ENCODE assay signal across 27 cellular contexts in the genomic region with DNA sequence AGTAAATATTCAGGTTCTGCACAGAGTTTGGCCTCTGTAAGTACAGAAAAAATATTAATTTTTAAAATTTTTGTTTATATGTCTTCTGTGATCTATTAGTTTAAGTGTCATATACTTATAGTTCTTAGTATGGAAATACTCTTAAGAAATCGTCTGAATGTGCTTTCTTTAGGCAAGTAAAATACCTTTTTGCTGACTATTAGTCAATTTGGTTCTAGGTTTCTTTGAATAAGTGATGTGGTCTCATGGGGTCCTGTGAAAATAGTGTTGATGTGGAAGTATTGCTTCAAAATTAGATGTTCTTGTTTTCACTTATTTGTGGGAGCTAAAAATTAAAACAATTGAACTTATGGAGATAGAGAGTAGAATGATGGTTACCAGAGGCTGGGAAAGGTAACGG. TPM values are rescaled to one million over a fixed set of nuclear protein-coding genes. Genes with fewer than 3 reads are reported as not detected.
A peak's percentile ranks its signal among the peaks of the same experiment; 100 is the strongest.
DNase-seq lines count a peak whose midpoint lies in the region; ATAC-seq, FAIRE-seq and TF ChIP-seq lines count a peak whose summit lies in the region.
"Had no signal": no experiment of that assay in that cellular context is flagged by ENCODE, and none has a peak within 500 bp of the region (broad histone marks: within the 10 kb centered on the region; RNA-seq: fewer than 3 reads in every experiment).

No MANE protein-coding gene starts in this region.

- no peak overlapping the region for H3K18ac ChIP-seq in IMR-90 (ENCODE audit: low read depth, low read length)

- no peak overlapping the region for H4K8ac ChIP-seq in IMR-90 (ENCODE audit: low read depth in 2 of 2, low read length in 2 of 2)

- peaks cover 7% of the 10 kb centered on the region; the same call in 1 of the 3 replicates for H3K4me1 ChIP-seq in A549
- peaks cover 1% of the 10 kb centered on the region; the same call in 1 of the 2 replicates for H3K4me1 ChIP-seq in IMR-90 (ENCODE audit: control insufficient read depth, insufficient read depth, low read length)
- no peaks in the 10 kb centered on the region for H3K4me1 ChIP-seq in K562 (replicated peaks in 1 of 2; ENCODE audit: control insufficient read depth in 2 of 2, insufficient read depth in 2 of 2, low read length in 2 of 2)
- H3K4me1 ChIP-seq: BE2C, BLaER1 had no signal

- H2BK15ac ChIP-seq in IMR-90 (ENCODE audit: low read depth, low read length), result no peak overlapping the region

- H3K36me3 Mint-ChIP-seq in activated CD4-positive, alpha-beta T cell treated with anti-CD3 and anti-CD28 coated beads for 36 hours (ENCODE audit: low read depth), result peaks cover 15% of the 10 kb centered on the region
- peaks cover 31% of the 10 kb centered on the region for H3K36me3 Mint-ChIP-seq in activated CD8-positive, alpha-beta T cell treated with anti-CD3 and anti-CD28 coated beads, Interleukin-2, amount 10 ng/mL, durations not matched to agents 7 days and 5 days (ENCODE audit: low read depth)

- H3K27ac ChIP-seq in A549 (no peak overlapping the region), IMR-90 (ENCODE audit: insufficient read depth, low read length) (no peak overlapping the region), K562 (ENCODE audit: extremely low read depth, low read depth, low read length) (no peak overlapping the region)
- H3K27ac ChIP-seq: BLaER1 had no signal

- no peaks in the 10 kb centered on the region for H3K9me3 Mint-ChIP-seq in activated CD4-positive, alpha-beta T cell treated with anti-CD3 and anti-CD28 coated beads for 36 hours (ENCODE audit: low read depth)
- H3K9me3 Mint-ChIP-seq in activated CD8-positive, alpha-beta T cell treated with anti-CD3 and anti-CD28 coated beads, Interleukin-2, amount 10 ng/mL, durations not matched to agents 7 days and 5 days (ENCODE audit: insufficient read depth), result no peaks in the 10 kb centered on the region
- H3K9me3 Mint-ChIP-seq: CD14-positive monocyte; CD4-positive, alpha-beta memory T cell; CD4-positive, CD25-positive, alpha-beta regulatory T cell; CD8-positive, alpha-beta memory T cell had no signal

- no peak for ATAC-seq in activated CD4-positive, alpha-beta T cell treated with anti-CD3 and anti-CD28 coated beads for 36 hours
- ATAC-seq in A549 (no peak), IMR-90 (ENCODE audit: low read depth) (no peak), K562 (no peak)
- ATAC-seq in activated CD8-positive, alpha-beta T cell treated with anti-CD3 and anti-CD28 coated beads, Interleukin-2, amount 10 ng/mL, durations not matched to agents 7 days and 5 days, result no peak
- ATAC-seq: GM12878 had no signal

- no peak for FAIRE-seq in A549 (lab: Jason Lieb, UNC)
- FAIRE-seq in K562 (lab: Jason Lieb, UNC), result no peak
- FAIRE-seq: GM12878, GM12892, GM18507 had no signal

- dilution Hi-C loops in IMR-90 (cut with HindIII; ENCODE audit: low sequenced_read_pairs, unreplicated experiment), result no loop called here

- TF ChIP-seq CTCF in A549 (IDR thresholded peaks at IDR 0.05) (no peak), IMR-90 (conservative IDR thresholded peaks at IDR 0.05; ENCODE audit: low read depth, low read length) (no peak), K562 (IDR thresholded peaks at IDR 0.05 in 2 of 3, conservative IDR thresholded peaks at IDR 0.05 in 1 of 3; ENCODE audit: insufficient read depth in 2 of 3, low read depth in 1 of 3, low read length in 3 of 3) (no peak)

- H3K9me3 ChIP-seq in A549 (no peaks in the 10 kb centered on the region), IMR-90 (ENCODE audit: control insufficient read depth, insufficient read depth, low read length) (no peaks in the 10 kb centered on the region), K562 (replicated peaks; ENCODE audit: control insufficient read depth, insufficient read depth, low read depth, low read length) (no peaks in the 10 kb centered on the region)
- H3K9me3 ChIP-seq: BE2C, BLaER1 had no signal

- TF ChIP-seq RAD21 in A549 (conservative IDR thresholded peaks at IDR 0.05 in 1 of 2, IDR thresholded peaks at IDR 0.05 in 1 of 2) (no peak), IMR-90 (IDR thresholded peaks at IDR 0.05; ENCODE audit: low read length) (no peak), K562 (CRISPR knock-in tag; conservative IDR thresholded peaks at IDR 0.05 in 1 of 2, IDR thresholded peaks at IDR 0.05 in 1 of 2) (no peak)

- H3K9ac ChIP-seq in IMR-90 (ENCODE audit: low read depth, low read length) (no peak overlapping the region), K562 (ENCODE audit: insufficient read depth in 1 of 2, low read depth in 2 of 2, low read length in 2 of 2) (no peak overlapping the region)
- H3K9ac ChIP-seq: BLaER1 had no signal

- no peak overlapping the region for H3K56ac ChIP-seq in IMR-90 (ENCODE audit: extremely low read depth, insufficient read depth, low read length)

- CTCF ChIA-PET in activated CD4-positive, alpha-beta T cell treated with anti-CD3 and anti-CD28 coated beads for 36 hours (lab: Charles Lee), result no interaction called here
- CTCF ChIA-PET in A549 (lab: Yijun Ruan, JAX) (no interaction called here), IMR-90 (lab: Yijun Ruan, JAX) (no interaction called here), K562 (lab: Yijun Ruan, JAX; ENCODE audit: low intra/inter-chr PET ratio) (no interaction called here)
- CTCF ChIA-PET in activated CD8-positive, alpha-beta T cell treated with anti-CD3 and anti-CD28 coated beads, Interleukin-2, amount 10 ng/mL, durations not matched to agents 7 days and 5 days (lab: Charles Lee), result no interaction called here

- H3K36me3 ChIP-seq in IMR-90 (ENCODE audit: control insufficient read depth, insufficient read depth, low read length) (peaks cover 21% of the 10 kb centered on the region), K562 (ENCODE audit: control insufficient read depth, insufficient read depth, low read length) (peaks cover 21% of the 10 kb centered on the region; the same call in 2 of the 3 replicates)
- H3K36me3 ChIP-seq: BE2C had no signal

- 65% methylated on average over 2 of the region's 2 CpGs for WGBS in A549 (ENCODE audit: missing lambda C conversion rate)
- no CpG with 5 or more reads among the region's 2 CpGs for WGBS in IMR-90 (ENCODE audit: extremely low coverage in 2 of 2, insufficient read length in 1 of 2), 2 experiments
- 59% methylated on average over 2 of the region's 2 CpGs for WGBS in K562 (ENCODE audit: insufficient coverage, low coverage, missing lambda C conversion rate)

- H3K4me2 ChIP-seq in A549 (no peak overlapping the region), IMR-90 (ENCODE audit: low read depth, low read length) (no peak overlapping the region), K562 (ENCODE audit: insufficient read depth, low read length) (no peak overlapping the region)
- H3K4me2 ChIP-seq: BLaER1 had no signal

- no peak overlapping the region for H2BK120ac ChIP-seq in IMR-90 (ENCODE audit: low read depth, low read length)

- no peak overlapping the region for H4K91ac ChIP-seq in IMR-90 (ENCODE audit: insufficient read depth, low read depth, low read length)

- H3K4ac ChIP-seq in IMR-90 (ENCODE audit: low read depth, low read length), result no peak overlapping the region

- peak overlapping the region; percentile 19 for H3K27ac Mint-ChIP-seq in activated CD4-positive, alpha-beta T cell treated with anti-CD3 and anti-CD28 coated beads for 36 hours
- H3K27ac Mint-ChIP-seq in activated CD8-positive, alpha-beta T cell treated with anti-CD3 and anti-CD28 coated beads, Interleukin-2, amount 10 ng/mL, durations not matched to agents 7 days and 5 days, result no peak overlapping the region
- H3K27ac Mint-ChIP-seq: CD4-positive, CD25-positive, alpha-beta regulatory T cell had no signal

- H3K4me3 ChIP-seq in A549 (no peak overlapping the region), IMR-90 (ENCODE audit: insufficient read depth, low read depth, low read length) (no peak overlapping the region), K562 (no peak overlapping the region)
- H3K4me3 ChIP-seq: BLaER1, GM12878 had no signal

- in situ Hi-C loops in IMR-90 (cut with MboI; ENCODE audit: low sequenced_read_pairs), result loop anchor here (25.0 kb wide), 1 partner anchor 309 kb away; no protein-coding TSS in a partner anchor
- in situ Hi-C loops in K562 (cut with MboI), result no loop called here

- TF ChIP-seq EP300 in A549 (IDR thresholded peaks at IDR 0.05) (no peak), K562 (IDR thresholded peaks at IDR 0.05; ENCODE audit: low read length) (no peak)

- no peak overlapping the region for H3K4me3 Mint-ChIP-seq in activated CD4-positive, alpha-beta T cell treated with anti-CD3 and anti-CD28 coated beads for 36 hours
- H3K4me3 Mint-ChIP-seq in activated CD8-positive, alpha-beta T cell treated with anti-CD3 and anti-CD28 coated beads, Interleukin-2, amount 10 ng/mL, durations not matched to agents 7 days and 5 days, result no peak overlapping the region
- H3K4me3 Mint-ChIP-seq: CD14-positive monocyte; CD4-positive, alpha-beta memory T cell; CD4-positive, CD25-positive, alpha-beta regulatory T cell; CD8-positive, alpha-beta memory T cell had no signal

- no peak for DNase-seq in activated CD4-positive, alpha-beta T cell treated with anti-CD3 and anti-CD28 coated beads for 36 hours
- no peak for DNase-seq in activated CD4-positive, alpha-beta T cell treated with anti-CD3 and anti-CD28 coated beads, Interleukin-2, amount 50 U/mL, for 4 hours
- DNase-seq in A549 (ENCODE audit: low read depth in 1 of 2, low spot score in 1 of 2) (no peak), IMR-90 (no peak), K562 (ENCODE audit: extremely low read depth in 1 of 4, low spot score in 3 of 4) (no peak), activated gamma-delta T cell treated with Interleukin-2 at 50 U/mL for 16 hours (no peak), AML-193 (lab: John Stamatoyannopoulos, UW) (no peak)
- no peak for DNase-seq in activated CD8-positive, alpha-beta T cell treated with anti-CD3 and anti-CD28 coated beads, Interleukin-2, amount 10 ng/mL, durations not matched to agents 7 days and 5 days
- DNase-seq: 8988T; BE2C; C1 segment of cervical spinal cord; CD4-positive, alpha-beta memory T cell; CD4-positive, CD25-positive, alpha-beta regulatory T cell; CD8-positive, alpha-beta memory T cell; COR-L47; DMS 273 treated with DMSO at 0.1 percent for 48 hours; DMS153; DMS53; DMS79; DND-41; EL; GDM1 had no signal

- H3K79me2 ChIP-seq in K562 (ENCODE audit: control insufficient read depth, insufficient read depth, low read length), result no peaks in the 10 kb centered on the region

- no peak overlapping the region for H2AFZ ChIP-seq in IMR-90 (replicated peaks; ENCODE audit: low read length, poor library complexity)
- H2AFZ ChIP-seq in K562 (ENCODE audit: low read depth, low read length), result no peak overlapping the region

- POLR2A ChIA-PET in activated CD4-positive, alpha-beta T cell treated with anti-CD3 and anti-CD28 coated beads for 36 hours (lab: Charles Lee), result no interaction called here
- POLR2A ChIA-PET in A549 (lab: Yijun Ruan, JAX) (no interaction called here), IMR-90 (lab: Charles Lee; ENCODE audit: unreplicated experiment) (interaction anchor here (0.6 kb wide), 1 partner anchor 54 kb away, joined by 3 read pairs; no protein-coding TSS in a partner anchor), K562 (lab: Yijun Ruan, JAX) (no interaction called here)
- POLR2A ChIA-PET in activated CD8-positive, alpha-beta T cell treated with anti-CD3 and anti-CD28 coated beads, Interleukin-2, amount 10 ng/mL, durations not matched to agents 7 days and 5 days (lab: Charles Lee), result no interaction called here

- peaks cover 2% of the 10 kb centered on the region for H3K4me1 Mint-ChIP-seq in activated CD4-positive, alpha-beta T cell treated with anti-CD3 and anti-CD28 coated beads for 36 hours
- H3K4me1 Mint-ChIP-seq in activated CD8-positive, alpha-beta T cell treated with anti-CD3 and anti-CD28 coated beads, Interleukin-2, amount 10 ng/mL, durations not matched to agents 7 days and 5 days (ENCODE audit: low read depth), result no peaks in the 10 kb centered on the region

- H3K79me1 ChIP-seq in IMR-90 (ENCODE audit: low read depth in 1 of 2, low read length in 2 of 2), result peaks cover 5 to 12% of the 10 kb centered on the region in 2 experiments

- H3K27me3 Mint-ChIP-seq in activated CD4-positive, alpha-beta T cell treated with anti-CD3 and anti-CD28 coated beads for 36 hours, result no peaks in the 10 kb centered on the region
- no peaks in the 10 kb centered on the region for H3K27me3 Mint-ChIP-seq in activated CD8-positive, alpha-beta T cell treated with anti-CD3 and anti-CD28 coated beads, Interleukin-2, amount 10 ng/mL, durations not matched to agents 7 days and 5 days (ENCODE audit: low read depth)
- H3K27me3 Mint-ChIP-seq: CD4-positive, alpha-beta memory T cell; CD4-positive, CD25-positive, alpha-beta regulatory T cell; CD8-positive, alpha-beta memory T cell had no signal

- no peak overlapping the region for H3K14ac ChIP-seq in IMR-90 (replicated peaks; ENCODE audit: low read depth, low read length)

- H3K27me3 ChIP-seq in IMR-90 (ENCODE audit: control insufficient read depth, insufficient read depth, low read length) (no peaks in the 10 kb centered on the region), K562 (ENCODE audit: control insufficient read depth in 2 of 2, insufficient read depth in 2 of 2, low read length in 2 of 2) (no peaks in the 10 kb centered on the region)
- H3K27me3 ChIP-seq: BE2C, BLaER1 had no signal

- TF ChIP-seq POLR2A in A549 (IDR thresholded peaks at IDR 0.05; ENCODE audit: low read length) (no peak), IMR-90 (IDR thresholded peaks at IDR 0.05; ENCODE audit: low read depth, low read length) (no peak), K562 (conservative IDR thresholded peaks at IDR 0.05) (no peak)

- H3K9me1 ChIP-seq in IMR-90 (ENCODE audit: insufficient read depth, low read length), result no peaks in the 10 kb centered on the region
- H3K9me1 ChIP-seq in K562 (ENCODE audit: control insufficient read depth, insufficient read depth, low read length), result no peaks in the 10 kb centered on the region

- H2BK20ac ChIP-seq in IMR-90 (ENCODE audit: low read depth, low read length), result no peak overlapping the region

- no peak overlapping the region for H2AK9ac ChIP-seq in IMR-90 (replicated peaks; ENCODE audit: low read depth, low read length, poor library complexity)

- H2BK5ac ChIP-seq in IMR-90 (ENCODE audit: low read depth, low read length, poor library complexity, severe bottlenecking), result no peak overlapping the region

- no peak overlapping the region for H2AK5ac ChIP-seq in IMR-90 (ENCODE audit: low read depth, low read length)

- H4K5ac ChIP-seq in IMR-90 (ENCODE audit: low read depth, low read length), result no peak overlapping the region

- no peak overlapping the region for H3K23ac ChIP-seq in IMR-90 (ENCODE audit: low read depth, low read length)

- H4K20me1 ChIP-seq in IMR-90 (ENCODE audit: insufficient read depth, low read length) (no peaks in the 10 kb centered on the region), K562 (replicated peaks; ENCODE audit: control insufficient read depth, insufficient read depth, low read length) (no peaks in the 10 kb centered on the region)

- intact Hi-C loops in activated CD4-positive, alpha-beta T cell treated with anti-CD3 and anti-CD28 coated beads for 36 hours (cut with DNase I, micrococcal nuclease), result no loop called here
- intact Hi-C loops in IMR-90 (cut with micrococcal nuclease) (no loop called here), K562 (cut with micrococcal nuclease) (no loop called here)

- BruUV-seq in IMR-90 (replicated peaks; lab: Mats Ljungman, UMichigan), result no TSS peak
- no TSS peak for BruUV-seq in K562 (replicated peaks; lab: Mats Ljungman, UMichigan)

RNA-seq across cellular contexts. Expression of a gene that starts 23.9 kb away (rescaled TPM):
- 1 to 10 TPM; 7.2 to 9.0 TPM for total RNA-seq in activated CD4-positive, alpha-beta T cell treated with anti-CD3 and anti-CD28 coated beads for 36 hours
- polyA plus RNA-seq in A549 (2011; rRNA removed), result 7.4 and 8.2 TPM in 2 replicates
- 1.3 and 1.7 TPM in 2 replicates for polyA plus RNA-seq in A549 (2012; cell fraction: cytosol; rRNA removed)
- polyA plus RNA-seq in A549 (2012; cell fraction: nucleus; rRNA removed), result 0.88 and 1.2 TPM in 2 replicates
- 6.1 to 6.5 TPM (median 6.2 TPM) in 3 replicates for polyA plus RNA-seq in A549 (2017; fragmentation: RNase III; extraction: RNeasy Plus Mini Kit Qiagen cat#74134 plus additional on column Dnase treatment)
- 5.9 and 6.1 TPM in 2 replicates for polyA minus RNA-seq in A549 (2011; rRNA and poly(A)+ RNA removed)
- total RNA-seq in IMR-90 (2012; rRNA removed), result 16.3 and 21.4 TPM in 2 replicates
- polyA plus RNA-seq in IMR-90 (2012; rRNA removed), result 3.9 and 5.7 TPM in 2 replicates
- 0.84 and 1.6 TPM in 2 replicates for polyA plus RNA-seq in IMR-90 (2012; cell fraction: cytosol; rRNA removed)
- polyA plus RNA-seq in IMR-90 (2012; cell fraction: nucleus; rRNA removed; ENCODE audit: low replicate concordance), result 0.77 and 4.0 TPM in 2 replicates
- total RNA-seq in K562 (2011; cell fraction: chromatin; rRNA removed; ENCODE audit: low replicate concordance), result 9.2 and 21.8 TPM in 2 replicates
- total RNA-seq in K562 (2011; cell fraction: nucleolus; rRNA removed), result 5.7 and 6.7 TPM in 2 replicates
- 12.9 and 23.4 TPM in 2 replicates for total RNA-seq in K562 (2011; cell fraction: nucleoplasm; rRNA removed)
- 1.7 and 2.9 TPM in 2 replicates for total RNA-seq in K562 (2014; rRNA removed)
- total RNA-seq in K562 (2014; rRNA removed; fragmentation: Illumina TruSeq; extraction: Trizol), result 5.1 and 6.1 TPM in 2 replicates
- total RNA-seq in K562 (2015; rRNA removed; fragmentation: Illumina TruSeq; extraction: Trizol), result 4.5 and 5.0 TPM in 2 replicates
- 4.0 and 4.4 TPM in 2 replicates for total RNA-seq in K562 (2021)
- 3.5 and 3.6 TPM in 2 replicates for polyA plus RNA-seq in K562 (2011; rRNA removed)
- 0.60 and 1.3 TPM in 2 replicates for polyA plus RNA-seq in K562 (2011; cell fraction: cytosol; rRNA removed)
- 2.5 and 3.0 TPM in 2 replicates for polyA plus RNA-seq in K562 (2011; cell fraction: nucleus; rRNA removed)
- polyA plus RNA-seq in K562 (2012), result 1.7 and 2.4 TPM in 2 replicates
- 2.4 and 2.8 TPM in 2 replicates for polyA plus RNA-seq in K562 (2014; fragmentation: Illumina TruSeq; extraction: Trizol)
- 1 to 10 TPM; 1.6 to 1.8 TPM for polyA plus RNA-seq in K562 (2014; fragmentation: Nextera tagmentation; extraction: Ambion mirVana)
- 2.9 and 3.1 TPM in 2 replicates for polyA plus RNA-seq in K562 (2014; rRNA removed)
- 8.2 and 10.7 TPM in 2 replicates for polyA minus RNA-seq in K562 (2011; rRNA and poly(A)+ RNA removed)
- polyA minus RNA-seq in K562 (2011; cell fraction: cytosol; rRNA and poly(A)+ RNA removed), result 1.8 and 3.1 TPM in 2 replicates
- 5.7 and 9.3 TPM in 2 replicates for polyA minus RNA-seq in K562 (2011; cell fraction: nucleus; rRNA and poly(A)+ RNA removed)
- total RNA-seq in activated CD8-positive, alpha-beta T cell treated with anti-CD3 and anti-CD28 coated beads, Interleukin-2, amount 10 ng/mL, durations not matched to agents 7 days and 5 days, result 10 to 100 TPM in 1 of 2 experiments, 1 to 10 TPM in 1; 9.9 to 10.7 TPM

RNA-seq across cellular contexts. Expression of a gene that starts 43.7 kb away (rescaled TPM):
- total RNA-seq in activated CD4-positive, alpha-beta T cell treated with anti-CD3 and anti-CD28 coated beads for 36 hours, result 10 to 100 TPM; 36.3 to 36.8 TPM
- polyA plus RNA-seq in A549 (2011; rRNA removed) (45.5 and 49.5 TPM in 2 replicates), A549 (2017; fragmentation: RNase III; extraction: RNeasy Plus Mini Kit Qiagen cat#74134 plus additional on column Dnase treatment) (22.0 to 22.9 TPM (median 22.1 TPM) in 3 replicates), IMR-90 (2012; rRNA removed) (25.5 and 33.7 TPM in 2 replicates), K562 (2011; rRNA removed) (63.8 and 83.5 TPM in 2 replicates), K562 (2014; fragmentation: Illumina TruSeq; extraction: Trizol) (45.6 and 46.7 TPM in 2 replicates), K562 (2014; fragmentation: Nextera tagmentation; extraction: Ambion mirVana) (10 to 100 TPM; 22.4 to 24.1 TPM), K562 (2014; rRNA removed) (41.2 and 44.8 TPM in 2 replicates)
- 9.1 and 10.9 TPM in 2 replicates for polyA plus RNA-seq in A549 (2012; cell fraction: cytosol; rRNA removed)
- polyA plus RNA-seq in A549 (2012; cell fraction: nucleus; rRNA removed), result 9.5 and 17.4 TPM in 2 replicates
- 13.8 and 14.4 TPM in 2 replicates for polyA minus RNA-seq in A549 (2011; rRNA and poly(A)+ RNA removed)
- total RNA-seq in IMR-90 (2012; rRNA removed) (64.5 and 89.4 TPM in 2 replicates), K562 (2014; rRNA removed) (41.6 and 44.7 TPM in 2 replicates), K562 (2014; rRNA removed; fragmentation: Illumina TruSeq; extraction: Trizol) (80.7 and 88.8 TPM in 2 replicates), K562 (2015; rRNA removed; fragmentation: Illumina TruSeq; extraction: Trizol) (68.8 and 71.1 TPM in 2 replicates), K562 (2021) (42.2 and 43.3 TPM in 2 replicates)
- 7.5 and 8.0 TPM in 2 replicates for polyA plus RNA-seq in IMR-90 (2012; cell fraction: cytosol; rRNA removed)
- 12.8 and 56.1 TPM in 2 replicates for polyA plus RNA-seq in IMR-90 (2012; cell fraction: nucleus; rRNA removed; ENCODE audit: low replicate concordance)
- 77.4 and 279 TPM in 2 replicates for total RNA-seq in K562 (2011; cell fraction: chromatin; rRNA removed; ENCODE audit: low replicate concordance)
- total RNA-seq in K562 (2011; cell fraction: nucleolus; rRNA removed), result 27.5 and 41.8 TPM in 2 replicates
- total RNA-seq in K562 (2011; cell fraction: nucleoplasm; rRNA removed), result 90.8 and 112 TPM in 2 replicates
- polyA plus RNA-seq in K562 (2011; cell fraction: cytosol; rRNA removed), result 14.3 and 25.7 TPM in 2 replicates
- 49.7 and 68.5 TPM in 2 replicates for polyA plus RNA-seq in K562 (2011; cell fraction: nucleus; rRNA removed)
- polyA plus RNA-seq in K562 (2012), result 29.8 and 37.6 TPM in 2 replicates
- 78.7 and 92.4 TPM in 2 replicates for polyA minus RNA-seq in K562 (2011; rRNA and poly(A)+ RNA removed)
- 24.8 and 31.0 TPM in 2 replicates for polyA minus RNA-seq in K562 (2011; cell fraction: cytosol; rRNA and poly(A)+ RNA removed)
- polyA minus RNA-seq in K562 (2011; cell fraction: nucleus; rRNA and poly(A)+ RNA removed), result 48.2 and 92.5 TPM in 2 replicates
- 10 to 100 TPM; 45.7 to 56.6 TPM for total RNA-seq in activated CD8-positive, alpha-beta T cell treated with anti-CD3 and anti-CD28 coated beads, Interleukin-2, amount 10 ng/mL, durations not matched to agents 7 days and 5 days
